Comparison of ENCODE assay signal across 1 cellular context in genomic region chr21:27024316-27024715, GRCh38.
TF ChIP-seq lines count a peak whose summit lies in the region.

No MANE protein-coding gene starts in this region.

TF ChIP-seq in SK-N-SH, 30 proteins besides CTCF, POLR2A, EP300 and RAD21:
- TF ChIP-seq ZBTB33 (IDR thresholded peaks at IDR 0.05; ENCODE audit: borderline replicate concordance, low read depth) = no peak
- 0 out of 2 replicates have a peak, but pooled peaks have one; percentile 11 for TF ChIP-seq TCF12 (IDR thresholded peaks at IDR 0.05)
- TF ChIP-seq EZH2phosphoT487 (IDR thresholded peaks at IDR 0.05; ENCODE audit: borderline replicate concordance, low read depth) = no peak
- no peak for TF ChIP-seq ELF1 (IDR thresholded peaks at IDR 0.05)
- TF ChIP-seq REST (IDR thresholded peaks at IDR 0.05; ENCODE audit: low read depth, low read length) = no peak
- TF ChIP-seq USF1 (IDR thresholded peaks at IDR 0.05; ENCODE audit: borderline replicate concordance, low read depth) = no peak
